ENCODE assay signal across 19 cellular contexts in the genomic region with DNA sequence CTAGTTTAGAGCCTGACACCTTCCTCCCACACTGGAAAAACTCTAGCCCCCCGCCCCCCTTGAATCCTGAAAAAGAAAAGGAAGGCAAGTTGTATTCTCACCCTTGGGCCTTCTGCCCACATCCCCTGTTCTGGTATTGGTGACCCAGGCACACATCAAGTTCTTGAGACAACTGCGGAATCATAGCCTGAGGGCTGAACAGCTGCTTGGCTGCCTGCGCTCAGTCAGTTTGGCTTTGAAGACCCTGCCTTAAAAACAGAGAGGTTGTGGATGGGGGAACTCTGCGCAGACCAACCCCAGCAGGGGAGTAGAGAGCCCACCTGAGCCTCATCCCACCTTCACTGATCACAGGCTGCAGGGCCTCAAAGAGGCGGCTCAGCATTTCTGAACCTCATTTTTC.
DNase-seq lines count a peak whose midpoint lies in the region; TF ChIP-seq lines count a peak whose summit lies in the region.
"Had no signal": no experiment of that assay in that cellular context is flagged by ENCODE, and none has a peak within 500 bp of the region (broad histone marks: within the 10 kb centered on the region; RNA-seq: fewer than 3 reads in every experiment).

No MANE protein-coding gene starts in this region.

- H3K4me3 ChIP-seq in HEK293 (ENCODE audit: low read depth, low read length) (no peak overlapping the region), esophagus muscularis mucosa (no peak overlapping the region)
- H3K4me3 ChIP-seq: A549, HAP-1 had no signal

- no peak overlapping the region for H3K27ac ChIP-seq in HEK293 (ENCODE audit: extremely low read depth, low read depth, low read length)
- H3K27ac ChIP-seq in esophagus muscularis mucosa (replicated peaks in 1 of 4), result no peak overlapping the region
- H3K27ac ChIP-seq: A549 had no signal

- H3K4me1 Mint-ChIP-seq in osteocyte (ENCODE audit: unreplicated experiment) (peaks cover 9% of the 10 kb centered on the region), type B pancreatic cell (ENCODE audit: unreplicated experiment) (peaks cover 16% of the 10 kb centered on the region)
- H3K4me1 Mint-ChIP-seq: CD4-positive, alpha-beta memory T cell had no signal

- H3K27ac Mint-ChIP-seq in osteocyte (ENCODE audit: unreplicated experiment), result no peak overlapping the region
- H3K27ac Mint-ChIP-seq in type B pancreatic cell, result peak overlapping the region; percentile 37

- H3K4me1 ChIP-seq in HEK293 (ENCODE audit: control insufficient read depth, insufficient read depth, low read length) (no peaks in the 10 kb centered on the region), esophagus muscularis mucosa (peaks cover 0 to 10% (median 8%) of the 10 kb centered on the region in 4 donors)
- H3K4me1 ChIP-seq: HAP-1 had no signal

- no peaks in the 10 kb centered on the region for H3K9me3 ChIP-seq in HEK293 (ENCODE audit: control insufficient read depth, insufficient read depth, low read depth, low read length)
- H3K9me3 ChIP-seq in esophagus muscularis mucosa, result peaks cover 0 to 9% (median 0%) of the 10 kb centered on the region in 4 donors
- H3K9me3 ChIP-seq: A549, HAP-1 had no signal

- peak; percentile 72 for DNase-seq in esophagus muscularis mucosa (ENCODE audit: extremely low spot score)
- DNase-seq in osteocyte (ENCODE audit: extremely low spot score, unreplicated experiment), result peak; percentile 48
- DNase-seq in type B pancreatic cell (ENCODE audit: extremely low spot score, unreplicated experiment), result no peak
- DNase-seq in NCI-H1105 (lab: John Stamatoyannopoulos, UW), result no peak
- DNase-seq in SIG-M5 (lab: John Stamatoyannopoulos, UW), result no peak
- no peak for DNase-seq in stimulated activated CD4-positive, alpha-beta T cell treated with anti-CD3 and anti-CD28 coated beads, Interleukin-4, amount 100 ng/mL, for 4 hours
- DNase-seq: 8988T; ACHN; C1 segment of cervical spinal cord; Calu3; CD4-positive, alpha-beta memory T cell; COR-L47; DMS53; DMS79 treated with DMSO at 0.1 percent for 48 hours; GF-D8; GOT3 had no signal

- no peak for TF ChIP-seq POLR2A in esophagus muscularis mucosa (IDR thresholded peaks at IDR 0.05; ENCODE audit: low read depth)

- POLR2A ChIA-PET in HEK293 (lab: Yijun Ruan, JAX), result no interaction called here

- intact Hi-C loops in esophagus muscularis mucosa (cut with DNase I), result no loop called here

- H3K27me3 ChIP-seq in esophagus muscularis mucosa, result no peaks in the 10 kb centered on the region

- TF ChIP-seq EP300 in esophagus muscularis mucosa (IDR thresholded peaks at IDR 0.05), result no peak

- CTCF ChIA-PET in HEK293 (lab: Yijun Ruan, JAX), result no interaction called here

- WGBS in esophagus muscularis mucosa, result 89% methylated on average over 5 of the region's 5 CpGs

- H3K36me3 Mint-ChIP-seq in osteocyte (ENCODE audit: unreplicated experiment) (peaks cover 2% of the 10 kb centered on the region), type B pancreatic cell (peaks cover 3% of the 10 kb centered on the region)
- H3K36me3 Mint-ChIP-seq: CD4-positive, alpha-beta memory T cell had no signal

- H3K36me3 ChIP-seq in HEK293 (ENCODE audit: control insufficient read depth in 2 of 2, insufficient read depth in 1 of 2, low read length in 2 of 2) (no peaks in the 10 kb centered on the region), esophagus muscularis mucosa (no peaks in the 10 kb centered on the region)
- H3K36me3 ChIP-seq: HAP-1 had no signal

- H3K4me3 Mint-ChIP-seq in osteocyte (ENCODE audit: unreplicated experiment) (no peak overlapping the region), type B pancreatic cell (no peak overlapping the region)
- H3K4me3 Mint-ChIP-seq: CD4-positive, alpha-beta memory T cell had no signal

- TF ChIP-seq CTCF in HEK293 (tag by site-specific recombination; IDR thresholded peaks at IDR 0.05), result no peak
- TF ChIP-seq CTCF in esophagus muscularis mucosa (IDR thresholded peaks at IDR 0.05), result no peak
- TF ChIP-seq CTCF in osteocyte (IDR thresholded peaks at IDR 0.05), result no peak
- TF ChIP-seq CTCF in type B pancreatic cell (conservative IDR thresholded peaks at IDR 0.05), result no peak

- H3K27me3 Mint-ChIP-seq in osteocyte (ENCODE audit: unreplicated experiment) (no peaks in the 10 kb centered on the region), type B pancreatic cell (no peaks in the 10 kb centered on the region)
- H3K27me3 Mint-ChIP-seq: CD4-positive, alpha-beta memory T cell had no signal

- H3K9me3 Mint-ChIP-seq in osteocyte (ENCODE audit: unreplicated experiment) (peaks cover 3% of the 10 kb centered on the region), type B pancreatic cell (no peaks in the 10 kb centered on the region)
- H3K9me3 Mint-ChIP-seq: CD4-positive, alpha-beta memory T cell had no signal

TF ChIP-seq in HEK293, 187 proteins besides CTCF, POLR2A, EP300 and RAD21:
- no peak for TF ChIP-seq ZNF514 (tag by site-specific recombination; IDR thresholded peaks at IDR 0.05)
- 0 out of 2 replicates have a peak, but pooled peaks have one; percentile 11 for TF ChIP-seq ZNF223 (tag by site-specific recombination; IDR thresholded peaks at IDR 0.05)

Comparison
In these comparisons a context has a peak if more than half of its experiments do, and no peak if none do; other contexts are left out.
1. DNase-seq: peak in esophagus muscularis mucosa (single experiment) and osteocyte (single experiment); none in type B pancreatic cell (single experiment), NCI-H1105 (single experiment), SIG-M5 (single experiment) and stimulated activated CD4-positive, alpha-beta T cell treated with anti-CD3 and anti-CD28 coated beads, Interleukin-4, amount 100 ng/mL, for 4 hours (0 of 2).